17 cellular contexts compared by ENCODE assay signal in genomic region chr14:35387713-35388579, GRCh38. TPM values are rescaled to one million over a fixed set of nuclear protein-coding genes. Genes with fewer than 3 reads are reported as not detected.
DNase-seq lines count a peak whose midpoint lies in the region; ATAC-seq and TF ChIP-seq lines count a peak whose summit lies in the region.
"Had no signal": no experiment of that assay in that cellular context is flagged by ENCODE, and none has a peak within 500 bp of the region (broad histone marks: within the 10 kb centered on the region; RNA-seq: fewer than 3 reads in every experiment).

No MANE protein-coding gene starts in this region.

- H3K4me1 ChIP-seq in left ventricle myocardium inferior (peaks cover 39% of the 10 kb centered on the region), heart left ventricle (peaks cover 9 to 39% (median 27%) of the 10 kb centered on the region in 12 donors)
- H3K4me1 ChIP-seq: SJCRH30 had no signal

- H3K4me3 Mint-ChIP-seq in brain (no peak overlapping the region), osteocyte (ENCODE audit: unreplicated experiment) (no peak overlapping the region)
- no peak overlapping the region for H3K4me3 Mint-ChIP-seq in activated CD4-positive, alpha-beta T cell treated with anti-CD3 and anti-CD28 coated beads, Interleukin-2, amount 10 ng/mL, durations not matched to agents 7 days and 5 days
- H3K4me3 Mint-ChIP-seq: IgD-negative memory B cell had no signal

- H3K4me3 ChIP-seq in left ventricle myocardium inferior (no peak overlapping the region), heart left ventricle (no peak overlapping the region)
- H3K4me3 ChIP-seq: GM12878 had no signal

- H3K27me3 ChIP-seq in left ventricle myocardium inferior (ENCODE audit: low read depth), result no peaks in the 10 kb centered on the region
- no peaks in the 10 kb centered on the region for H3K27me3 ChIP-seq in heart left ventricle
- H3K27me3 ChIP-seq: SJCRH30 had no signal

- POLR2A ChIA-PET in activated CD4-positive, alpha-beta T cell treated with anti-CD3 and anti-CD28 coated beads, Interleukin-2, amount 10 ng/mL, durations not matched to agents 7 days and 5 days (lab: Charles Lee), result no interaction called here

- WGBS in heart left ventricle, 4 donors, result 94 to 96% (median 95%) methylated on average over 13 to 14 of the region's 14 CpGs

- H3K4me1 Mint-ChIP-seq in brain (peaks cover 51% of the 10 kb centered on the region), osteocyte (ENCODE audit: unreplicated experiment) (peaks cover 64% of the 10 kb centered on the region)
- no peaks in the 10 kb centered on the region for H3K4me1 Mint-ChIP-seq in activated CD4-positive, alpha-beta T cell treated with anti-CD3 and anti-CD28 coated beads, Interleukin-2, amount 10 ng/mL, durations not matched to agents 7 days and 5 days

- no peak for TF ChIP-seq POLR2A in heart left ventricle (IDR thresholded peaks at IDR 0.05)

- peak overlapping the region in 3 of 5 experiments; percentile 88 to 99 (median 99) for H3K27ac Mint-ChIP-seq in brain
- H3K27ac Mint-ChIP-seq in osteocyte (ENCODE audit: unreplicated experiment), result peak overlapping the region; percentile 98
- no peak overlapping the region for H3K27ac Mint-ChIP-seq in activated CD4-positive, alpha-beta T cell treated with anti-CD3 and anti-CD28 coated beads, Interleukin-2, amount 10 ng/mL, durations not matched to agents 7 days and 5 days
- H3K27ac Mint-ChIP-seq: IgD-negative memory B cell had no signal

- intact Hi-C loops in left ventricle myocardium inferior (cut with micrococcal nuclease), result no loop called here
- intact Hi-C loops in heart left ventricle (cut with DNase I), result loop anchor here in 6 of 10 donors (5.0 kb wide), 2 partner anchors 46 to 96 kb away; partner anchors contain the start of gene PSMA6 (in 4 of the 6)

- no peak for ATAC-seq in heart left ventricle
- ATAC-seq: GM12878 had no signal

- DNase-seq in left ventricle myocardium inferior (peak; percentile 4), heart left ventricle (no peak), osteocyte (ENCODE audit: extremely low spot score, unreplicated experiment) (no peak), islet precursor cell (no peak), 8988T (no peak)
- no peak for DNase-seq in activated CD4-positive, alpha-beta T cell treated with anti-CD3 and anti-CD28 coated beads, Interleukin-2, amount 10 ng/mL, durations not matched to agents 7 days and 5 days
- DNase-seq: DMS 273 treated with DMSO at 0.1 percent for 48 hours, GDM1, NCI-H1105 treated with DMSO at 0.1 percent for 48 hours, NCI-H1930, NCI-H446, SJCRH30 had no signal

- H3K36me3 ChIP-seq in left ventricle myocardium inferior (no peaks in the 10 kb centered on the region), heart left ventricle (no peaks in the 10 kb centered on the region)
- H3K36me3 ChIP-seq: SJCRH30 had no signal

- H3K9me3 Mint-ChIP-seq in brain (peaks cover 0 to 2% (median 0%) of the 10 kb centered on the region in 5 experiments), osteocyte (ENCODE audit: unreplicated experiment) (no peaks in the 10 kb centered on the region)
- no peaks in the 10 kb centered on the region for H3K9me3 Mint-ChIP-seq in activated CD4-positive, alpha-beta T cell treated with anti-CD3 and anti-CD28 coated beads, Interleukin-2, amount 10 ng/mL, durations not matched to agents 7 days and 5 days
- H3K9me3 Mint-ChIP-seq: IgD-negative memory B cell had no signal

- no peak overlapping the region for H3K27ac ChIP-seq in left ventricle myocardium inferior (replicated peaks)
- peak overlapping the region in 2 of 12 donors; percentile 71 to 91 for H3K27ac ChIP-seq in heart left ventricle
- H3K27ac ChIP-seq: C4-2B, RWPE1 had no signal

- H3K27me3 Mint-ChIP-seq in brain (peaks cover 6% of the 10 kb centered on the region), osteocyte (ENCODE audit: unreplicated experiment) (no peaks in the 10 kb centered on the region)
- H3K27me3 Mint-ChIP-seq in activated CD4-positive, alpha-beta T cell treated with anti-CD3 and anti-CD28 coated beads, Interleukin-2, amount 10 ng/mL, durations not matched to agents 7 days and 5 days, result no peaks in the 10 kb centered on the region
- H3K27me3 Mint-ChIP-seq: IgD-negative memory B cell had no signal

- H3K9me3 ChIP-seq in left ventricle myocardium inferior (replicated peaks), result no peaks in the 10 kb centered on the region
- no peaks in the 10 kb centered on the region for H3K9me3 ChIP-seq in heart left ventricle
- H3K9me3 ChIP-seq: SJCRH30 had no signal

- CTCF ChIA-PET in activated CD4-positive, alpha-beta T cell treated with anti-CD3 and anti-CD28 coated beads, Interleukin-2, amount 10 ng/mL, durations not matched to agents 7 days and 5 days (lab: Charles Lee), result interaction anchor here (0.7 kb wide), 1 partner anchor 14 kb away, joined by 3 read pairs; no protein-coding TSS in a partner anchor

- H3K36me3 Mint-ChIP-seq in brain (no peaks in the 10 kb centered on the region), osteocyte (ENCODE audit: unreplicated experiment) (no peaks in the 10 kb centered on the region)
- H3K36me3 Mint-ChIP-seq in activated CD4-positive, alpha-beta T cell treated with anti-CD3 and anti-CD28 coated beads, Interleukin-2, amount 10 ng/mL, durations not matched to agents 7 days and 5 days (ENCODE audit: low read depth), result no peaks in the 10 kb centered on the region

- no peak for TF ChIP-seq CTCF in left ventricle myocardium inferior (IDR thresholded peaks at IDR 0.05; ENCODE audit: borderline replicate concordance)
- TF ChIP-seq CTCF in heart left ventricle (IDR thresholded peaks at IDR 0.05), result no peak
- no peak for TF ChIP-seq CTCF in brain (conservative IDR thresholded peaks at IDR 0.05)
- no peak for TF ChIP-seq CTCF in osteocyte (IDR thresholded peaks at IDR 0.05)

RNA-seq across cellular contexts. Expression of gene NFKBIA, which starts 16.6 kb away (rescaled TPM):
- total RNA-seq in left ventricle myocardium inferior, result 78.0 TPM
- 100 to 1,000 TPM in 3 of 9 donors, 10 to 100 TPM in 6; 42.7 to 193 (median 68.5) TPM for total RNA-seq in heart left ventricle
- 10 to 100 TPM; 53.9 to 64.3 TPM for polyA plus RNA-seq in heart left ventricle
- polyA plus RNA-seq in brain (ENCODE audit: insufficient read depth, low read depth, low replicate concordance), result 50.4 TPM
- 57.2 and 58.9 TPM in 2 replicates for total RNA-seq in osteocyte
- total RNA-seq in activated CD4-positive, alpha-beta T cell treated with anti-CD3 and anti-CD28 coated beads, Interleukin-2, amount 10 ng/mL, durations not matched to agents 7 days and 5 days, result 10 to 100 TPM; 60.1 to 61.7 TPM
